15 cellular contexts compared by ENCODE assay signal in genomic region chr11:3827434-3828186, GRCh38. TPM values are rescaled to one million over a fixed set of nuclear protein-coding genes. Genes with fewer than 3 reads are reported as not detected.
DNase-seq lines count a peak whose midpoint lies in the region; ATAC-seq and TF ChIP-seq lines count a peak whose summit lies in the region.
"Had no signal": no experiment of that assay in that cellular context is flagged by ENCODE, and none has a peak within 500 bp of the region (broad histone marks: within the 10 kb centered on the region; RNA-seq: fewer than 3 reads in every experiment).

No MANE protein-coding gene starts in this region.

- no peaks in the 10 kb centered on the region for H3K36me3 ChIP-seq in BE2C

- no peaks in the 10 kb centered on the region for H3K4me1 ChIP-seq in BE2C

- intact Hi-C loops in activated T-helper 1 cell treated with anti-CD3 and anti-CD28 coated beads, Interleukin-12 subunit alpha, Interleukin-12 subunit beta, Interleukin-2, Interleukin-4 antibody, amounts not matched to agents 30 ng/mL and 10 ng/mL and 1 ng/mL, durations not matched to agents 14 hours and 24 hours and 36 hours (cut with micrococcal nuclease): no loop called here

- no peaks in the 10 kb centered on the region for H3K27me3 Mint-ChIP-seq in stimulated activated naive CD8-positive, alpha-beta T cell treated with anti-CD3 and anti-CD28 coated beads, Interleukin-15, Interleukin-2, amounts not matched to agents 100 ng/mL and 50 ng/mL, for 24 hours
- H3K27me3 Mint-ChIP-seq in activated T-helper 1 cell treated with anti-CD3 and anti-CD28 coated beads, Interleukin-12 subunit alpha, Interleukin-12 subunit beta, Interleukin-2, Interleukin-4 antibody, amounts not matched to agents 30 ng/mL and 10 ng/mL and 1 ng/mL, durations not matched to agents 14 hours and 24 hours and 36 hours (ENCODE audit: insufficient read depth): no peaks in the 10 kb centered on the region
- H3K27me3 Mint-ChIP-seq in osteocyte (ENCODE audit: unreplicated experiment): no peaks in the 10 kb centered on the region
- H3K27me3 Mint-ChIP-seq: activated CD4-positive, alpha-beta memory T cell treated with anti-CD3 and anti-CD28 coated beads for 36 hours had no signal

- H3K9me3 Mint-ChIP-seq in stimulated activated naive CD8-positive, alpha-beta T cell treated with anti-CD3 and anti-CD28 coated beads, Interleukin-15, Interleukin-2, amounts not matched to agents 100 ng/mL and 50 ng/mL, for 24 hours: no peaks in the 10 kb centered on the region
- no peaks in the 10 kb centered on the region for H3K9me3 Mint-ChIP-seq in activated T-helper 1 cell treated with anti-CD3 and anti-CD28 coated beads, Interleukin-12 subunit alpha, Interleukin-12 subunit beta, Interleukin-2, Interleukin-4 antibody, amounts not matched to agents 30 ng/mL and 10 ng/mL and 1 ng/mL, durations not matched to agents 14 hours and 24 hours and 36 hours
- H3K9me3 Mint-ChIP-seq in osteocyte (ENCODE audit: unreplicated experiment): no peaks in the 10 kb centered on the region
- H3K9me3 Mint-ChIP-seq: activated CD4-positive, alpha-beta memory T cell treated with anti-CD3 and anti-CD28 coated beads for 36 hours had no signal

- peaks cover 59% of the 10 kb centered on the region for H3K4me1 Mint-ChIP-seq in stimulated activated naive CD8-positive, alpha-beta T cell treated with anti-CD3 and anti-CD28 coated beads, Interleukin-15, Interleukin-2, amounts not matched to agents 100 ng/mL and 50 ng/mL, for 24 hours (ENCODE audit: low read depth)
- H3K4me1 Mint-ChIP-seq in activated T-helper 1 cell treated with anti-CD3 and anti-CD28 coated beads, Interleukin-12 subunit alpha, Interleukin-12 subunit beta, Interleukin-2, Interleukin-4 antibody, amounts not matched to agents 30 ng/mL and 10 ng/mL and 1 ng/mL, durations not matched to agents 14 hours and 24 hours and 36 hours (ENCODE audit: low read depth): peaks cover 59% of the 10 kb centered on the region
- H3K4me1 Mint-ChIP-seq in osteocyte (ENCODE audit: unreplicated experiment): peaks cover 2% of the 10 kb centered on the region

- no peaks in the 10 kb centered on the region for H3K27me3 ChIP-seq in BE2C
- H3K27me3 ChIP-seq: ascending aorta, gastrocnemius medialis, Peyer's patch had no signal

- no peak for DNase-seq in stimulated activated naive CD8-positive, alpha-beta T cell treated with anti-CD3 and anti-CD28 coated beads, Interleukin-15, Interleukin-2, amounts not matched to agents 100 U/mL and 50 U/mL, for 24 hours
- no peak for DNase-seq in activated T-helper 1 cell treated with anti-CD3 and anti-CD28 coated beads, Interleukin-12 subunit alpha, Interleukin-12 subunit beta, Interleukin-2, Interleukin-4 antibody, amounts not matched to agents 30 ng/mL and 10 ng/mL and 1 ng/mL, durations not matched to agents 14 hours and 24 hours and 36 hours (ENCODE audit: low spot score)
- DNase-seq in midbrain (lab: John Stamatoyannopoulos, UW): peak; percentile 30
- DNase-seq in osteocyte (ENCODE audit: extremely low spot score, unreplicated experiment): no peak
- no peak for DNase-seq in BE2C
- DNase-seq in OCI-M1 (lab: John Stamatoyannopoulos, UW): no peak
- DNase-seq: activated CD4-positive, alpha-beta memory T cell treated with anti-CD3 and anti-CD28 coated beads for 36 hours; gastrocnemius medialis; NCI-H69; Peyer's patch; stimulated activated CD4-positive, alpha-beta T cell treated with anti-CD3 and anti-CD28 coated beads, Interleukin-2, amount 100 ng/mL, for 48 hours had no signal

- no peak overlapping the region for H3K4me3 Mint-ChIP-seq in stimulated activated naive CD8-positive, alpha-beta T cell treated with anti-CD3 and anti-CD28 coated beads, Interleukin-15, Interleukin-2, amounts not matched to agents 100 ng/mL and 50 ng/mL, for 24 hours
- H3K4me3 Mint-ChIP-seq in activated T-helper 1 cell treated with anti-CD3 and anti-CD28 coated beads, Interleukin-12 subunit alpha, Interleukin-12 subunit beta, Interleukin-2, Interleukin-4 antibody, amounts not matched to agents 30 ng/mL and 10 ng/mL and 1 ng/mL, durations not matched to agents 14 hours and 24 hours and 36 hours: no peak overlapping the region
- H3K4me3 Mint-ChIP-seq in osteocyte (ENCODE audit: unreplicated experiment): no peak overlapping the region
- H3K4me3 Mint-ChIP-seq: activated CD4-positive, alpha-beta memory T cell treated with anti-CD3 and anti-CD28 coated beads for 36 hours had no signal

- no peaks in the 10 kb centered on the region for H3K9me3 ChIP-seq in BE2C
- H3K9me3 ChIP-seq: ascending aorta, gastrocnemius medialis, Peyer's patch had no signal

- H3K4me3 ChIP-seq in BE2C (ENCODE audit: low read depth, low read length): no peak overlapping the region
- H3K4me3 ChIP-seq: ascending aorta, coronary artery, gastrocnemius medialis, Peyer's patch had no signal

- H3K36me3 Mint-ChIP-seq in stimulated activated naive CD8-positive, alpha-beta T cell treated with anti-CD3 and anti-CD28 coated beads, Interleukin-15, Interleukin-2, amounts not matched to agents 100 ng/mL and 50 ng/mL, for 24 hours (ENCODE audit: low read depth): peaks cover 79% of the 10 kb centered on the region
- peaks cover 60% of the 10 kb centered on the region for H3K36me3 Mint-ChIP-seq in activated T-helper 1 cell treated with anti-CD3 and anti-CD28 coated beads, Interleukin-12 subunit alpha, Interleukin-12 subunit beta, Interleukin-2, Interleukin-4 antibody, amounts not matched to agents 30 ng/mL and 10 ng/mL and 1 ng/mL, durations not matched to agents 14 hours and 24 hours and 36 hours (ENCODE audit: low read depth)
- H3K36me3 Mint-ChIP-seq in osteocyte (ENCODE audit: unreplicated experiment): peaks cover 23% of the 10 kb centered on the region

- TF ChIP-seq CTCF in osteocyte (IDR thresholded peaks at IDR 0.05) (no peak), BE2C (IDR thresholded peaks at IDR 0.05; ENCODE audit: low read depth, low read length) (no peak)

- H3K27ac Mint-ChIP-seq in stimulated activated naive CD8-positive, alpha-beta T cell treated with anti-CD3 and anti-CD28 coated beads, Interleukin-15, Interleukin-2, amounts not matched to agents 100 ng/mL and 50 ng/mL, for 24 hours: peak overlapping the region; percentile 43
- H3K27ac Mint-ChIP-seq in activated T-helper 1 cell treated with anti-CD3 and anti-CD28 coated beads, Interleukin-12 subunit alpha, Interleukin-12 subunit beta, Interleukin-2, Interleukin-4 antibody, amounts not matched to agents 30 ng/mL and 10 ng/mL and 1 ng/mL, durations not matched to agents 14 hours and 24 hours and 36 hours: peak overlapping the region; percentile 51
- H3K27ac Mint-ChIP-seq in osteocyte (ENCODE audit: unreplicated experiment): no peak overlapping the region

- no peak for ATAC-seq in stimulated activated naive CD8-positive, alpha-beta T cell treated with anti-CD3 and anti-CD28 coated beads, Interleukin-15, Interleukin-2, amounts not matched to agents 100 U/mL and 50 U/mL, for 24 hours
- ATAC-seq in GM18858 (IDR thresholded peaks at IDR 0.05; ENCODE audit: unreplicated experiment): no peak
- ATAC-seq: gastrocnemius medialis had no signal

RNA-seq across cellular contexts. Expression of gene RHOG, which starts 13.1 kb away (rescaled TPM):
- total RNA-seq in activated T-helper 1 cell treated with anti-CD3 and anti-CD28 coated beads, Interleukin-12 subunit alpha, Interleukin-12 subunit beta, Interleukin-2, Interleukin-4 antibody, amounts not matched to agents 30 ng/mL and 10 ng/mL and 1 ng/mL, durations not matched to agents 14 hours and 24 hours and 36 hours: 170 and 179 TPM in 2 replicates
- 44.6 and 46.8 TPM in 2 replicates for total RNA-seq in osteocyte
- polyA plus RNA-seq in BE2C (2012; ENCODE audit: insufficient read depth, insufficient read length, low read depth): 130 TPM

RNA-seq across cellular contexts. Expression of gene PGAP2, which starts 19.2 kb away (rescaled TPM):
- total RNA-seq in activated T-helper 1 cell treated with anti-CD3 and anti-CD28 coated beads, Interleukin-12 subunit alpha, Interleukin-12 subunit beta, Interleukin-2, Interleukin-4 antibody, amounts not matched to agents 30 ng/mL and 10 ng/mL and 1 ng/mL, durations not matched to agents 14 hours and 24 hours and 36 hours: 29.8 and 30.1 TPM in 2 replicates
- total RNA-seq in osteocyte: 20.3 and 22.7 TPM in 2 replicates
- polyA plus RNA-seq in BE2C (2012; ENCODE audit: insufficient read depth, insufficient read length, low read depth): 9.8 TPM

RNA-seq across cellular contexts. Expression of gene STIM1, which starts 27.9 kb away (rescaled TPM):
- 61.7 and 68.0 TPM in 2 replicates for total RNA-seq in activated T-helper 1 cell treated with anti-CD3 and anti-CD28 coated beads, Interleukin-12 subunit alpha, Interleukin-12 subunit beta, Interleukin-2, Interleukin-4 antibody, amounts not matched to agents 30 ng/mL and 10 ng/mL and 1 ng/mL, durations not matched to agents 14 hours and 24 hours and 36 hours
- total RNA-seq in osteocyte: 45.2 and 46.9 TPM in 2 replicates
- polyA plus RNA-seq in BE2C (2012; ENCODE audit: insufficient read depth, insufficient read length, low read depth): 29.2 TPM

RNA-seq across cellular contexts. Expression of gene NUP98, which starts 30.3 kb away (rescaled TPM):
- total RNA-seq in activated T-helper 1 cell treated with anti-CD3 and anti-CD28 coated beads, Interleukin-12 subunit alpha, Interleukin-12 subunit beta, Interleukin-2, Interleukin-4 antibody, amounts not matched to agents 30 ng/mL and 10 ng/mL and 1 ng/mL, durations not matched to agents 14 hours and 24 hours and 36 hours: 122 and 123 TPM in 2 replicates
- total RNA-seq in osteocyte: 68.9 and 71.0 TPM in 2 replicates
- polyA plus RNA-seq in BE2C (2012; ENCODE audit: insufficient read depth, insufficient read length, low read depth): 36.4 TPM
